In genomic region chr15:84653584-84653909, GRCh38 we compare ENCODE assay signal across 1 cellular context.
A peak's percentile ranks its signal among the peaks of the same experiment; 100 is the strongest.
TF ChIP-seq lines count a peak whose summit lies in the region.

No MANE protein-coding gene starts in this region.

TF ChIP-seq in K562, 482 proteins besides CTCF, POLR2A, EP300 and RAD21 (continues in another document):
- no peak for TF ChIP-seq ZNF695 (CRISPR knock-in tag; IDR thresholded peaks at IDR 0.05)
- peak; percentile 60 for TF ChIP-seq ZNF592 (IDR thresholded peaks at IDR 0.05)
- no peak for TF ChIP-seq PREB (CRISPR knock-in tag; IDR thresholded peaks at IDR 0.05)
- no peak for TF ChIP-seq ZNF445 (CRISPR knock-in tag; IDR thresholded peaks at IDR 0.05; ENCODE audit: low read depth)
- TF ChIP-seq AFF4 (CRISPR knock-in tag; IDR thresholded peaks at IDR 0.05) = no peak
- no peak for TF ChIP-seq TRIM28 (IDR thresholded peaks at IDR 0.05)
- no peak for TF ChIP-seq NR2C1 (IDR thresholded peaks at IDR 0.05)
- peak; percentile 35; the same call in 1 of the 2 replicates for TF ChIP-seq NR2C1 (tag; IDR thresholded peaks at IDR 0.05)
- TF ChIP-seq ILK (tag; IDR thresholded peaks at IDR 0.05; ENCODE audit: borderline replicate concordance, low read depth) = no peak
- TF ChIP-seq ZNF143 (CRISPR knock-in tag; IDR thresholded peaks at IDR 0.05) = no peak
- TF ChIP-seq THRB (CRISPR knock-in tag; conservative IDR thresholded peaks at IDR 0.05) = no peak
- TF ChIP-seq MAX (CRISPR knock-in tag; IDR thresholded peaks at IDR 0.05) = no peak
- TF ChIP-seq NUFIP1 (IDR thresholded peaks at IDR 0.05; ENCODE audit: partially characterized antibody) = no peak
- no peak for TF ChIP-seq HINFP (tag; conservative IDR thresholded peaks at IDR 0.05; ENCODE audit: low read depth)
- TF ChIP-seq E2F8 (IDR thresholded peaks at IDR 0.05; ENCODE audit: low read depth, partially characterized antibody) = no peak
- TF ChIP-seq PHTF2 (CRISPR knock-in tag; IDR thresholded peaks at IDR 0.05) = no peak
- no peak for TF ChIP-seq RBM25 (IDR thresholded peaks at IDR 0.05; ENCODE audit: low read depth, low read length, severe bottlenecking)
- peak in 1 of 3 experiments; percentile 21; a peak in 1 of 6 replicates for TF ChIP-seq ZBTB11 (CRISPR knock-in tag; IDR thresholded peaks at IDR 0.05)
- TF ChIP-seq ZBTB26 (CRISPR knock-in tag; IDR thresholded peaks at IDR 0.05) = no peak
- no peak for TF ChIP-seq RBBP5 (IDR thresholded peaks at IDR 0.05; ENCODE audit: borderline replicate concordance, insufficient read depth, low read length, poor library complexity, severe bottlenecking)
- peak in 2 of 3 experiments; percentile 17 to 55 for TF ChIP-seq YY1 (IDR thresholded peaks at IDR 0.05; ENCODE audit: borderline replicate concordance in 1 of 3, control insufficient read depth in 1 of 3, extremely low read depth in 1 of 3, insufficient read depth in 3 of 3, insufficient read length in 1 of 3, insufficient replicate concordance in 2 of 3, low read depth in 1 of 3, low read length in 2 of 3)
- no peak for TF ChIP-seq BCLAF1 (IDR thresholded peaks at IDR 0.05; ENCODE audit: borderline replicate concordance in 1 of 2, control insufficient read depth in 1 of 2, low read depth in 2 of 2, low read length in 1 of 2)
- no peak for TF ChIP-seq MEIS2 (IDR thresholded peaks at IDR 0.05; ENCODE audit: partially characterized antibody)
- no peak for TF ChIP-seq NELFE (IDR thresholded peaks at IDR 0.05; ENCODE audit: insufficient read depth, insufficient read length)
- no peak for TF ChIP-seq NR4A1 (CRISPR knock-in tag; IDR thresholded peaks at IDR 0.05)
- TF ChIP-seq NR4A1 (tag; IDR thresholded peaks at IDR 0.05) = 0 out of 2 replicates have a peak, but pooled peaks have one; percentile 60
- no peak for TF ChIP-seq DLX4 (CRISPR knock-in tag; IDR thresholded peaks at IDR 0.05)
- no peak for TF ChIP-seq TBP (optimal IDR thresholded peaks at IDR 0.05; ENCODE audit: low read depth, low read length)
- no peak for TF ChIP-seq CCAR2 (IDR thresholded peaks at IDR 0.05; ENCODE audit: low read depth, low read length)
- no peak for TF ChIP-seq POU5F1 (IDR thresholded peaks at IDR 0.05; ENCODE audit: borderline replicate concordance, low read depth, low read length, partially characterized antibody)
- TF ChIP-seq ARID1B (IDR thresholded peaks at IDR 0.05) = no peak
